In genomic region chr12:2244013-2244861, GRCh38 we compare ENCODE assay signal across 1 cellular context.
TF ChIP-seq lines count a peak whose summit lies in the region.

No MANE protein-coding gene starts in this region.

TF ChIP-seq in HEK293, 187 proteins besides CTCF, POLR2A, EP300 and RAD21 (continued from another document):
- no peak for TF ChIP-seq ZNF621 (tag by site-specific recombination; IDR thresholded peaks at IDR 0.05)
- no peak for TF ChIP-seq ZNF2 (tag by site-specific recombination; IDR thresholded peaks at IDR 0.05)
- peak; percentile 99 for TF ChIP-seq GLIS1 (tag by site-specific recombination; IDR thresholded peaks at IDR 0.05)
- no peak for TF ChIP-seq ZNF610 (tag by site-specific recombination; IDR thresholded peaks at IDR 0.05; ENCODE audit: borderline replicate concordance)
- peak; percentile 69 for TF ChIP-seq ZNF366 (tag by site-specific recombination; conservative IDR thresholded peaks at IDR 0.05)
- peak; percentile 79; the same call in 1 of the 2 replicates for TF ChIP-seq SCRT1 (tag by site-specific recombination; IDR thresholded peaks at IDR 0.05; ENCODE audit: borderline replicate concordance)
- TF ChIP-seq ZNF311 (tag by site-specific recombination; IDR thresholded peaks at IDR 0.05; ENCODE audit: borderline replicate concordance), result no peak
- TF ChIP-seq KLF10 (tag by site-specific recombination; IDR thresholded peaks at IDR 0.05), result no peak
- no peak for TF ChIP-seq ZNF221 (tag by site-specific recombination; IDR thresholded peaks at IDR 0.05; ENCODE audit: borderline replicate concordance)
- TF ChIP-seq OSR2 (tag by site-specific recombination; IDR thresholded peaks at IDR 0.05), result peak; percentile 59
- TF ChIP-seq ZFP37 (tag by site-specific recombination; IDR thresholded peaks at IDR 0.05), result no peak
- peak; percentile 26; the same call in 1 of the 2 replicates for TF ChIP-seq IKZF3 (tag by site-specific recombination; IDR thresholded peaks at IDR 0.05)
- TF ChIP-seq ZBTB21 (tag by site-specific recombination; IDR thresholded peaks at IDR 0.05), result peak; percentile 31; the same call in 1 of the 2 replicates
- TF ChIP-seq, protein P1, sequence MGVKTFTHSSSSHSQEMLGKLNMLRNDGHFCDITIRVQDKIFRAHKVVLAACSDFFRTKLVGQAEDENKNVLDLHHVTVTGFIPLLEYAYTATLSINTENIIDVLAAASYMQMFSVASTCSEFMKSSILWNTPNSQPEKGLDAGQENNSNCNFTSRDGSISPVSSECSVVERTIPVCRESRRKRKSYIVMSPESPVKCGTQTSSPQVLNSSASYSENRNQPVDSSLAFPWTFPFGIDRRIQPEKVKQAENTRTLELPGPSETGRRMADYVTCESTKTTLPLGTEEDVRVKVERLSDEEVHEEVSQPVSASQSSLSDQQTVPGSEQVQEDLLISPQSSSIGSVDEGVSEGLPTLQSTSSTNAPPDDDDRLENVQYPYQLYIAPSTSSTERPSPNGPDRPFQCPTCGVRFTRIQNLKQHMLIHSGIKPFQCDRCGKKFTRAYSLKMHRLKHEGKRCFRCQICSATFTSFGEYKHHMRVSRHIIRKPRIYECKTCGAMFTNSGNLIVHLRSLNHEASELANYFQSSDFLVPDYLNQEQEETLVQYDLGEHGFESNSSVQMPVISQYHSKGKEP (tag by site-specific recombination; IDR thresholded peaks at IDR 0.05), result peak; percentile 11; the same call in 1 of the 2 replicates
- TF ChIP-seq ZNF600 (tag by site-specific recombination; IDR thresholded peaks at IDR 0.05), result 0 out of 2 replicates have a peak, but pooled peaks have one; percentile 46
- TF ChIP-seq, protein P2, sequence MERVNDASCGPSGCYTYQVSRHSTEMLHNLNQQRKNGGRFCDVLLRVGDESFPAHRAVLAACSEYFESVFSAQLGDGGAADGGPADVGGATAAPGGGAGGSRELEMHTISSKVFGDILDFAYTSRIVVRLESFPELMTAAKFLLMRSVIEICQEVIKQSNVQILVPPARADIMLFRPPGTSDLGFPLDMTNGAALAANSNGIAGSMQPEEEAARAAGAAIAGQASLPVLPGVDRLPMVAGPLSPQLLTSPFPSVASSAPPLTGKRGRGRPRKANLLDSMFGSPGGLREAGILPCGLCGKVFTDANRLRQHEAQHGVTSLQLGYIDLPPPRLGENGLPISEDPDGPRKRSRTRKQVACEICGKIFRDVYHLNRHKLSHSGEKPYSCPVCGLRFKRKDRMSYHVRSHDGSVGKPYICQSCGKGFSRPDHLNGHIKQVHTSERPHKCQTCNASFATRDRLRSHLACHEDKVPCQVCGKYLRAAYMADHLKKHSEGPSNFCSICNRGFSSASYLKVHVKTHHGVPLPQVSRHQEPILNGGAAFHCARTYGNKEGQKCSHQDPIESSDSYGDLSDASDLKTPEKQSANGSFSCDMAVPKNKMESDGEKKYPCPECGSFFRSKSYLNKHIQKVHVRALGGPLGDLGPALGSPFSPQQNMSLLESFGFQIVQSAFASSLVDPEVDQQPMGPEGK (tag by site-specific recombination; IDR thresholded peaks at IDR 0.05), result 0 out of 2 replicates have a peak, but pooled peaks have one; percentile 31
- TF ChIP-seq SP3 (tag by site-specific recombination; IDR thresholded peaks at IDR 0.05), result no peak
- TF ChIP-seq EGR2 (tag by site-specific recombination; IDR thresholded peaks at IDR 0.05; ENCODE audit: low read depth), result no peak
- TF ChIP-seq ZSCAN16 (tag by site-specific recombination; IDR thresholded peaks at IDR 0.05), result no peak
- TF ChIP-seq ZNF114 (tag by site-specific recombination; IDR thresholded peaks at IDR 0.05), result no peak
- TF ChIP-seq ZIC2 (tag by site-specific recombination; IDR thresholded peaks at IDR 0.05), result peak; percentile 98
- TF ChIP-seq ZNF274 (IDR thresholded peaks at IDR 0.05; ENCODE audit: low read length), result no peak
- no peak for TF ChIP-seq ZNF274 (tag by site-specific recombination; IDR thresholded peaks at IDR 0.05; ENCODE audit: borderline replicate concordance)
- TF ChIP-seq ZNF211 (tag by site-specific recombination; IDR thresholded peaks at IDR 0.05; ENCODE audit: low read depth), result no peak
- TF ChIP-seq, protein P3, sequence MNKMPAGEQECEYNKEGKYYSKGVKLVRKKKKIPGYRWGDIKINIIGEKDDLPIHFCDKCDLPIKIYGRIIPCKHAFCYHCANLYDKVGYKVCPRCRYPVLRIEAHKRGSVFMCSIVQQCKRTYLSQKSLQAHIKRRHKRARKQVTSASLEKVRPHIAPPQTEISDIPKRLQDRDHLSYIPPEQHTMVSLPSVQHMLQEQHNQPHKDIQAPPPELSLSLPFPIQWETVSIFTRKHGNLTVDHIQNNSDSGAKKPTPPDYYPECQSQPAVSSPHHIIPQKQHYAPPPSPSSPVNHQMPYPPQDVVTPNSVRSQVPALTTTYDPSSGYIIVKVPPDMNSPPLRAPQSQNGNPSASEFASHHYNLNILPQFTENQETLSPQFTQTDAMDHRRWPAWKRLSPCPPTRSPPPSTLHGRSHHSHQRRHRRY (tag by site-specific recombination; IDR thresholded peaks at IDR 0.05), result no peak
- TF ChIP-seq, protein P4, sequence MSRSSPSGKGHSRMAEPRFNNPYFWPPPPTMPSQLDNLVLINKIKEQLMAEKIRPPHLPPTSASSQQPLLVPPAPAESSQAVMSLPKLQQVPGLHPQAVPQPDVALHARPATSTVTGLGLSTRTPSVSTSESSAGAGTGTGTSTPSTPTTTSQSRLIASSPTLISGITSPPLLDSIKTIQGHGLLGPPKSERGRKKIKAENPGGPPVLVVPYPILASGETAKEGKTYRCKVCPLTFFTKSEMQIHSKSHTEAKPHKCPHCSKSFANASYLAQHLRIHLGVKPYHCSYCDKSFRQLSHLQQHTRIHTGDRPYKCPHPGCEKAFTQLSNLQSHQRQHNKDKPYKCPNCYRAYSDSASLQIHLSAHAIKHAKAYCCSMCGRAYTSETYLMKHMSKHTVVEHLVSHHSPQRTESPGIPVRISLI (tag by site-specific recombination; IDR thresholded peaks at IDR 0.05), result no peak
- TF ChIP-seq ZNF660 (tag by site-specific recombination; IDR thresholded peaks at IDR 0.05), result peak; percentile 56; the same call in 1 of the 2 replicates
- TF ChIP-seq, protein P5, sequence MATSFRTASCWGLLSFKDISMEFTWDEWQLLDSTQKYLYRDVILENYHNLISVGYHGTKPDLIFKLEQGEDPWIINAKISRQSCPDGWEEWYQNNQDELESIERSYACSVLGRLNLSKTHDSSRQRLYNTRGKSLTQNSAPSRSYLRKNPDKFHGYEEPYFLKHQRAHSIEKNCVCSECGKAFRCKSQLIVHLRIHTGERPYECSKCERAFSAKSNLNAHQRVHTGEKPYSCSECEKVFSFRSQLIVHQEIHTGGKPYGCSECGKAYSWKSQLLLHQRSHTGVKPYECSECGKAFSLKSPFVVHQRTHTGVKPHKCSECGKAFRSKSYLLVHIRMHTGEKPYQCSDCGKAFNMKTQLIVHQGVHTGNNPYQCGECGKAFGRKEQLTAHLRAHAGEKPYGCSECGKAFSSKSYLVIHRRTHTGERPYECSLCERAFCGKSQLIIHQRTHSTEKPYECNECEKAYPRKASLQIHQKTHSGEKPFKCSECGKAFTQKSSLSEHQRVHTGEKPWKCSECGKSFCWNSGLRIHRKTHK (tag by site-specific recombination; IDR thresholded peaks at IDR 0.05), result no peak
- TF ChIP-seq ZXDB (tag by site-specific recombination; IDR thresholded peaks at IDR 0.05), result no peak
